21 cellular contexts compared by ENCODE assay signal in genomic region chr1:185931438-185931837, GRCh38.
DNase-seq lines count a peak whose midpoint lies in the region; TF ChIP-seq lines count a peak whose summit lies in the region.
"Had no signal": no experiment of that assay in that cellular context is flagged by ENCODE, and none has a peak within 500 bp of the region (broad histone marks: within the 10 kb centered on the region; RNA-seq: fewer than 3 reads in every experiment).

No MANE protein-coding gene starts in this region.

- peaks cover 10% of the 10 kb centered on the region for H3K36me3 Mint-ChIP-seq in nephron progenitor cell (ENCODE audit: low read depth)
- H3K36me3 Mint-ChIP-seq: CD4-positive, alpha-beta memory T cell had no signal

- H3K4me2 ChIP-seq in Karpas-422 (ENCODE audit: low read depth, low read length, poor library complexity, severe bottlenecking) = peak overlapping the region; percentile 59
- H3K4me2 ChIP-seq: A549; BLaER1 treated with 17β-estradiol and CSF1 and Interleukin-3, amounts not matched to agents 10 nM and 100 nM had no signal

- H3K4me1 ChIP-seq in Karpas-422 (ENCODE audit: low read length) (peaks cover 25% of the 10 kb centered on the region), right atrium auricular region (peaks cover 0 to 14% of the 10 kb centered on the region in 2 donors)
- H3K4me1 ChIP-seq: BE2C, HAP-1 had no signal

- H3K4me3 ChIP-seq in Karpas-422 (ENCODE audit: low read length) = no peak overlapping the region
- no peak overlapping the region for H3K4me3 ChIP-seq in right atrium auricular region
- H3K4me3 ChIP-seq: A549; BLaER1 treated with 17β-estradiol and CSF1 and Interleukin-3, amounts not matched to agents 10 nM and 100 nM; HAP-1 had no signal

- no peaks in the 10 kb centered on the region for H3K4me1 Mint-ChIP-seq in nephron progenitor cell
- H3K4me1 Mint-ChIP-seq: CD4-positive, alpha-beta memory T cell had no signal

- no peak overlapping the region for H3K9ac ChIP-seq in Karpas-422 (ENCODE audit: low read length)
- H3K9ac ChIP-seq: BLaER1 treated with 17β-estradiol and CSF1 and Interleukin-3, amounts not matched to agents 10 nM and 100 nM had no signal

- no peaks in the 10 kb centered on the region for H3K27me3 ChIP-seq in Karpas-422 (ENCODE audit: low read length)
- no peaks in the 10 kb centered on the region for H3K27me3 ChIP-seq in right atrium auricular region
- H3K27me3 ChIP-seq: BLaER1 treated with 17β-estradiol and CSF1 and Interleukin-3, amounts not matched to agents 10 nM and 100 nM had no signal

- no peaks in the 10 kb centered on the region for H4K20me1 ChIP-seq in Karpas-422 (ENCODE audit: insufficient read depth, low read depth, low read length)
- H4K20me1 ChIP-seq: BLaER1 treated with 17β-estradiol and CSF1 and Interleukin-3, amounts not matched to agents 10 nM and 100 nM had no signal

- H3K36me3 ChIP-seq in Karpas-422 (ENCODE audit: insufficient read depth, low read length) (no peaks in the 10 kb centered on the region), right atrium auricular region (no peaks in the 10 kb centered on the region)
- H3K36me3 ChIP-seq: BE2C; BLaER1 treated with 17β-estradiol and CSF1 and Interleukin-3, amounts not matched to agents 10 nM and 100 nM; HAP-1 had no signal

- H3K27ac Mint-ChIP-seq in nephron progenitor cell = peak overlapping the region; percentile 22
- H3K27ac Mint-ChIP-seq: CD4-positive, alpha-beta memory T cell; HFFc6 had no signal

- H2AFZ ChIP-seq in Karpas-422 (ENCODE audit: low read length) = 0 out of 2 replicates have a peak overlapping the region, but pooled peaks have one; percentile 23

- TF ChIP-seq CTCF in nephron progenitor cell (IDR thresholded peaks at IDR 0.05) (no peak), right atrium auricular region (IDR thresholded peaks at IDR 0.05) (no peak)

- H3K27me3 Mint-ChIP-seq in nephron progenitor cell (ENCODE audit: low read depth, poor library complexity) = no peaks in the 10 kb centered on the region

- H3K79me2 ChIP-seq in Karpas-422 (ENCODE audit: low read length) = no peaks in the 10 kb centered on the region

- H3K9me3 Mint-ChIP-seq in nephron progenitor cell = no peaks in the 10 kb centered on the region
- H3K9me3 Mint-ChIP-seq: CD4-positive, alpha-beta memory T cell; HFFc6 had no signal

- H3K27ac ChIP-seq in Karpas-422 (ENCODE audit: low read length) = peak overlapping the region; percentile 20; the same call in 1 of the 2 replicates
- no peak overlapping the region for H3K27ac ChIP-seq in right atrium auricular region
- H3K27ac ChIP-seq: A549; BLaER1 treated with 17β-estradiol and CSF1 and Interleukin-3, amounts not matched to agents 10 nM and 100 nM had no signal

- no peaks in the 10 kb centered on the region for H3K9me2 ChIP-seq in Karpas-422 (replicated peaks; ENCODE audit: insufficient read depth, low read length)

- DNase-seq in Karpas-422 (peak; percentile 85), germinal center (ENCODE audit: low spot score) (peak; percentile 4), nephron progenitor cell (no peak), C1 segment of cervical spinal cord (lab: John Stamatoyannopoulos, UW) (no peak), right atrium auricular region (ENCODE audit: low spot score) (no peak), amniotic stem cell (lab: John Stamatoyannopoulos, UW) (no peak)
- DNase-seq: 8988T; ACHN; AML-193; BE2C; Calu3; CD4-positive, alpha-beta memory T cell; COR-L47; DMS53; DMS79 treated with DMSO at 0.1 percent for 48 hours; GF-D8; GOT3; HFFc6 had no signal

- H3K9me3 ChIP-seq in Karpas-422 (ENCODE audit: low read length) = no peaks in the 10 kb centered on the region
- no peaks in the 10 kb centered on the region for H3K9me3 ChIP-seq in right atrium auricular region
- H3K9me3 ChIP-seq: A549; BE2C; BLaER1 treated with 17β-estradiol and CSF1 and Interleukin-3, amounts not matched to agents 10 nM and 100 nM; HAP-1 had no signal

- H3K4me3 Mint-ChIP-seq in nephron progenitor cell = no peak overlapping the region
- H3K4me3 Mint-ChIP-seq: CD4-positive, alpha-beta memory T cell; HFFc6 had no signal

Comparison
In these comparisons a context has a peak if more than half of its experiments do, and no peak if none do; other contexts are left out.
1. DNase-seq: peak in Karpas-422 (single experiment) and germinal center (single experiment); none in nephron progenitor cell (single experiment), C1 segment of cervical spinal cord (0 of 14), right atrium auricular region (single experiment) and amniotic stem cell (single experiment).